ENCODE assay signal across 1 cellular context in the genomic region with DNA sequence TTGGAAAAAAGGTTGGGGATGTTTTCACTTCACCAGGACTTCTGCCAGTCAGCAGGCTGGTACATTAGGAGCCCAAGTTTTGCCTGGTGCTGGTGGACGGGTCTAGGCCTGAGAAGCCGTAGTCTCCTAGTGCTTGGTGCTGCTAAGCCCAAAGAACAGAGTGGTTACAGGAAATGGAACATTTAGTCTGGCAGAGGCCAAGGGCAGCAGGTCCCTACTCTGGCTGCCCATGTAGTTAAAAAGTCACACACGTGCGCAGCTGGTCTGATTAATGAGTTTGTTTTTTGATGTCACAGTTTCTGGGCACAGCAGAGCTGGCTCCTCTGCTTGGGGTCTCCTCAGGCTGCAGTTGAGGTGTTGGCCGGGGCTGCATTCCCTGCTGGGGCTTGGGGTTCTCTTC.
TF ChIP-seq lines count a peak whose summit lies in the region.

No MANE protein-coding gene starts in this region.

TF ChIP-seq in GM23338, 12 proteins besides CTCF, POLR2A, EP300 and RAD21 (continued from another document):
- no peak for TF ChIP-seq CREB1 (CRISPR knock-in tag; IDR thresholded peaks at IDR 0.05; ENCODE audit: low read depth)
- TF ChIP-seq ZNF114 (CRISPR knock-in tag; IDR thresholded peaks at IDR 0.05): no peak
- TF ChIP-seq EZH2phosphoT487 (IDR thresholded peaks at IDR 0.05; ENCODE audit: unreplicated experiment): no peak
- TF ChIP-seq, protein P1, sequence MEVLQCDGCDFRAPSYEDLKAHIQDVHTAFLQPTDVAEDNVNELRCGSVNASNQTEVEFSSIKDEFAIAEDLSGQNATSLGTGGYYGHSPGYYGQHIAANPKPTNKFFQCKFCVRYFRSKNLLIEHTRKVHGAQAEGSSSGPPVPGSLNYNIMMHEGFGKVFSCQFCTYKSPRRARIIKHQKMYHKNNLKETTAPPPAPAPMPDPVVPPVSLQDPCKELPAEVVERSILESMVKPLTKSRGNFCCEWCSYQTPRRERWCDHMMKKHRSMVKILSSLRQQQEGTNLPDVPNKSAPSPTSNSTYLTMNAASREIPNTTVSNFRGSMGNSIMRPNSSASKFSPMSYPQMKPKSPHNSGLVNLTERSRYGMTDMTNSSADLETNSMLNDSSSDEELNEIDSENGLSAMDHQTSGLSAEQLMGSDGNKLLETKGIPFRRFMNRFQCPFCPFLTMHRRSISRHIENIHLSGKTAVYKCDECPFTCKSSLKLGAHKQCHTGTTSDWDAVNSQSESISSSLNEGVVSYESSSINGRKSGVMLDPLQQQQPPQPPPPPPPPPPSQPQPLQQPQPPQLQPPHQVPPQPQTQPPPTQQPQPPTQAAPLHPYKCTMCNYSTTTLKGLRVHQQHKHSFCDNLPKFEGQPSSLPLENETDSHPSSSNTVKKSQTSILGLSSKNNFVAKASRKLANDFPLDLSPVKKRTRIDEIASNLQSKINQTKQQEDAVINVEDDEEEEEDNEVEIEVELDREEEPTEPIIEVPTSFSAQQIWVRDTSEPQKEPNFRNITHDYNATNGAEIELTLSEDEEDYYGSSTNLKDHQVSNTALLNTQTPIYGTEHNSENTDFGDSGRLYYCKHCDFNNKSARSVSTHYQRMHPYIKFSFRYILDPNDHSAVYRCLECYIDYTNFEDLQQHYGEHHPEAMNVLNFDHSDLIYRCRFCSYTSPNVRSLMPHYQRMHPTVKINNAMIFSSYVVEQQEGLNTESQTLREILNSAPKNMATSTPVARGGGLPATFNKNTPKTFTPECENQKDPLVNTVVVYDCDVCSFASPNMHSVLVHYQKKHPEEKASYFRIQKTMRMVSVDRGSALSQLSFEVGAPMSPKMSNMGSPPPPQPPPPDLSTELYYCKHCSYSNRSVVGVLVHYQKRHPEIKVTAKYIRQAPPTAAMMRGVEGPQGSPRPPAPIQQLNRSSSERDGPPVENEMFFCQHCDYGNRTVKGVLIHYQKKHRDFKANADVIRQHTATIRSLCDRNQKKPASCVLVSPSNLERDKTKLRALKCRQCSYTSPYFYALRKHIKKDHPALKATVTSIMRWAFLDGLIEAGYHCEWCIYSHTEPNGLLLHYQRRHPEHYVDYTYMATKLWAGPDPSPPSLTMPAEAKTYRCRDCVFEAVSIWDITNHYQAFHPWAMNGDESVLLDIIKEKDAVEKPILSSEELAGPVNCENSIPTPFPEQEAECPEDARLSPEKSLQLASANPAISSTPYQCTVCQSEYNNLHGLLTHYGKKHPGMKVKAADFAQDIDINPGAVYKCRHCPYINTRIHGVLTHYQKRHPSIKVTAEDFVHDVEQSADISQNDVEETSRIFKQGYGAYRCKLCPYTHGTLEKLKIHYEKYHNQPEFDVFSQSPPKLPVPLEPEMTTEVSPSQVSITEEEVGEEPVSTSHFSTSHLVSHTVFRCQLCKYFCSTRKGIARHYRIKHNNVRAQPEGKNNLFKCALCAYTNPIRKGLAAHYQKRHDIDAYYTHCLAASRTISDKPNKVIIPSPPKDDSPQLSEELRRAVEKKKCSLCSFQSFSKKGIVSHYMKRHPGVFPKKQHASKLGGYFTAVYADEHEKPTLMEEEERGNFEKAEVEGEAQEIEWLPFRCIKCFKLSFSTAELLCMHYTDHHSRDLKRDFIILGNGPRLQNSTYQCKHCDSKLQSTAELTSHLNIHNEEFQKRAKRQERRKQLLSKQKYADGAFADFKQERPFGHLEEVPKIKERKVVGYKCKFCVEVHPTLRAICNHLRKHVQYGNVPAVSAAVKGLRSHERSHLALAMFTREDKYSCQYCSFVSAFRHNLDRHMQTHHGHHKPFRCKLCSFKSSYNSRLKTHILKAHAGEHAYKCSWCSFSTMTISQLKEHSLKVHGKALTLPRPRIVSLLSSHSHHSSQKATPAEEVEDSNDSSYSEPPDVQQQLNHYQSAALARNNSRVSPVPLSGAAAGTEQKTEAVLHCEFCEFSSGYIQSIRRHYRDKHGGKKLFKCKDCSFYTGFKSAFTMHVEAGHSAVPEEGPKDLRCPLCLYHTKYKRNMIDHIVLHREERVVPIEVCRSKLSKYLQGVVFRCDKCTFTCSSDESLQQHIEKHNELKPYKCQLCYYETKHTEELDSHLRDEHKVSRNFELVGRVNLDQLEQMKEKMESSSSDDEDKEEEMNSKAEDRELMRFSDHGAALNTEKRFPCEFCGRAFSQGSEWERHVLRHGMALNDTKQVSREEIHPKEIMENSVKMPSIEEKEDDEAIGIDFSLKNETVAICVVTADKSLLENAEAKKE (CRISPR knock-in tag; IDR thresholded peaks at IDR 0.05): no peak
- TF ChIP-seq, protein P2, sequence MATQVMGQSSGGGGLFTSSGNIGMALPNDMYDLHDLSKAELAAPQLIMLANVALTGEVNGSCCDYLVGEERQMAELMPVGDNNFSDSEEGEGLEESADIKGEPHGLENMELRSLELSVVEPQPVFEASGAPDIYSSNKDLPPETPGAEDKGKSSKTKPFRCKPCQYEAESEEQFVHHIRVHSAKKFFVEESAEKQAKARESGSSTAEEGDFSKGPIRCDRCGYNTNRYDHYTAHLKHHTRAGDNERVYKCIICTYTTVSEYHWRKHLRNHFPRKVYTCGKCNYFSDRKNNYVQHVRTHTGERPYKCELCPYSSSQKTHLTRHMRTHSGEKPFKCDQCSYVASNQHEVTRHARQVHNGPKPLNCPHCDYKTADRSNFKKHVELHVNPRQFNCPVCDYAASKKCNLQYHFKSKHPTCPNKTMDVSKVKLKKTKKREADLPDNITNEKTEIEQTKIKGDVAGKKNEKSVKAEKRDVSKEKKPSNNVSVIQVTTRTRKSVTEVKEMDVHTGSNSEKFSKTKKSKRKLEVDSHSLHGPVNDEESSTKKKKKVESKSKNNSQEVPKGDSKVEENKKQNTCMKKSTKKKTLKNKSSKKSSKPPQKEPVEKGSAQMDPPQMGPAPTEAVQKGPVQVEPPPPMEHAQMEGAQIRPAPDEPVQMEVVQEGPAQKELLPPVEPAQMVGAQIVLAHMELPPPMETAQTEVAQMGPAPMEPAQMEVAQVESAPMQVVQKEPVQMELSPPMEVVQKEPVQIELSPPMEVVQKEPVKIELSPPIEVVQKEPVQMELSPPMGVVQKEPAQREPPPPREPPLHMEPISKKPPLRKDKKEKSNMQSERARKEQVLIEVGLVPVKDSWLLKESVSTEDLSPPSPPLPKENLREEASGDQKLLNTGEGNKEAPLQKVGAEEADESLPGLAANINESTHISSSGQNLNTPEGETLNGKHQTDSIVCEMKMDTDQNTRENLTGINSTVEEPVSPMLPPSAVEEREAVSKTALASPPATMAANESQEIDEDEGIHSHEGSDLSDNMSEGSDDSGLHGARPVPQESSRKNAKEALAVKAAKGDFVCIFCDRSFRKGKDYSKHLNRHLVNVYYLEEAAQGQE (IDR thresholded peaks at IDR 0.05; ENCODE audit: unreplicated experiment): no peak
- TF ChIP-seq EZH2 (IDR thresholded peaks at IDR 0.05; ENCODE audit: low read depth, unreplicated experiment): no peak
- TF ChIP-seq, protein P3, sequence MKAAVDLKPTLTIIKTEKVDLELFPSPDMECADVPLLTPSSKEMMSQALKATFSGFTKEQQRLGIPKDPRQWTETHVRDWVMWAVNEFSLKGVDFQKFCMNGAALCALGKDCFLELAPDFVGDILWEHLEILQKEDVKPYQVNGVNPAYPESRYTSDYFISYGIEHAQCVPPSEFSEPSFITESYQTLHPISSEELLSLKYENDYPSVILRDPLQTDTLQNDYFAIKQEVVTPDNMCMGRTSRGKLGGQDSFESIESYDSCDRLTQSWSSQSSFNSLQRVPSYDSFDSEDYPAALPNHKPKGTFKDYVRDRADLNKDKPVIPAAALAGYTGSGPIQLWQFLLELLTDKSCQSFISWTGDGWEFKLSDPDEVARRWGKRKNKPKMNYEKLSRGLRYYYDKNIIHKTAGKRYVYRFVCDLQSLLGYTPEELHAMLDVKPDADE (IDR thresholded peaks at IDR 0.05): no peak
- TF ChIP-seq JUNB (IDR thresholded peaks at IDR 0.05; ENCODE audit: unreplicated experiment): no peak
- no peak for TF ChIP-seq POLR2AphosphoS5 (IDR thresholded peaks at IDR 0.05; ENCODE audit: low read depth)
